Comparison of ENCODE assay signal across 37 cellular contexts in genomic region chr3:130457681-130458080, GRCh38. TPM values are rescaled to one million over a fixed set of nuclear protein-coding genes. Genes with fewer than 3 reads are reported as not detected.
"Had no signal": no experiment of that assay in that cellular context is flagged by ENCODE, and none has a peak within 500 bp of the region (broad histone marks: within the 10 kb centered on the region; RNA-seq: fewer than 3 reads in every experiment).

No MANE protein-coding gene starts in this region.

- H3K9ac ChIP-seq: KMS-11 had no signal

- ATAC-seq: activated CD8-positive, alpha-beta T cell treated with anti-CD3 and anti-CD28 coated beads for 36 hours; activated T-cell treated with anti-CD3 and anti-CD28 coated beads, Interleukin-2, amount 50 U/mL, for 72 hours; activated T-helper 17 cell treated with anti-CD3 and anti-CD28 coated beads, Interleukin-2, amount 50 U/mL, for 72 hours; PC-3; Right ventricle myocardium inferior had no signal

- H3K4me3 Mint-ChIP-seq: activated CD4-positive, alpha-beta T cell treated with anti-CD3 and anti-CD28 coated beads, Interleukin-2, amount 10 ng/mL, durations not matched to agents 24 days and 14 days; activated CD8-positive, alpha-beta T cell treated with anti-CD3 and anti-CD28 coated beads for 36 hours; activated naive CD8-positive, alpha-beta T cell treated with anti-CD3 and anti-CD28 coated beads for 36 hours; activated T-cell treated with anti-CD3 and anti-CD28 coated beads, Interleukin-2, amount 50 U/mL, for 72 hours; activated T-helper 17 cell treated with anti-CD3 and anti-CD28 coated beads, Interleukin-2, amount 50 U/mL, for 72 hours; T-helper 1 cell treated with Interleukin-12 subunit alpha and Interleukin-12 subunit beta and Interleukin-4 antibody, amounts not matched to agents 30 μg/mL and 1 μg/mL, for 36 hours; T-helper 2 cell treated with Interferon-gamma antibody and Interleukin-4, amounts not matched to agents 5 μg/mL and 100 μg/mL, for 36 hours had no signal

- H3K4me3 ChIP-seq: ascending aorta, cardiac muscle cell, Peyer's patch had no signal

- H3K4me2 ChIP-seq: KMS-11 had no signal

- H3K27me3 ChIP-seq: ascending aorta, cardiac muscle cell, Peyer's patch had no signal

- H3K36me3 Mint-ChIP-seq: activated naive CD8-positive, alpha-beta T cell treated with anti-CD3 and anti-CD28 coated beads for 36 hours had no signal

- H3K4me1 Mint-ChIP-seq: activated CD4-positive, alpha-beta T cell treated with anti-CD3 and anti-CD28 coated beads, Interleukin-2, amount 10 ng/mL, durations not matched to agents 24 days and 14 days; activated naive CD8-positive, alpha-beta T cell treated with anti-CD3 and anti-CD28 coated beads for 36 hours; activated T-helper 17 cell treated with anti-CD3 and anti-CD28 coated beads, Interleukin-2, amount 50 U/mL, for 72 hours had no signal

- H3K4me1 ChIP-seq: ascending aorta, Peyer's patch had no signal

- H3K9me3 ChIP-seq: ascending aorta, Peyer's patch had no signal

- H3K9me3 Mint-ChIP-seq: activated CD4-positive, alpha-beta T cell treated with anti-CD3 and anti-CD28 coated beads, Interleukin-2, amount 10 ng/mL, durations not matched to agents 24 days and 14 days; activated CD8-positive, alpha-beta T cell treated with anti-CD3 and anti-CD28 coated beads for 36 hours; activated T-cell treated with anti-CD3 and anti-CD28 coated beads, Interleukin-2, amount 50 U/mL, for 72 hours; activated T-helper 17 cell treated with anti-CD3 and anti-CD28 coated beads, Interleukin-2, amount 50 U/mL, for 72 hours; T-helper 1 cell treated with Interleukin-12 subunit alpha and Interleukin-12 subunit beta and Interleukin-4 antibody, amounts not matched to agents 30 μg/mL and 1 μg/mL, for 36 hours; T-helper 2 cell treated with Interferon-gamma antibody and Interleukin-4, amounts not matched to agents 5 μg/mL and 100 μg/mL, for 36 hours had no signal

- H3K27ac Mint-ChIP-seq: activated CD4-positive, alpha-beta T cell treated with anti-CD3 and anti-CD28 coated beads, Interleukin-2, amount 10 ng/mL, durations not matched to agents 24 days and 14 days; activated CD8-positive, alpha-beta T cell treated with anti-CD3 and anti-CD28 coated beads for 36 hours; activated naive CD8-positive, alpha-beta T cell treated with anti-CD3 and anti-CD28 coated beads for 36 hours; activated T-cell treated with anti-CD3 and anti-CD28 coated beads, Interleukin-2, amount 50 U/mL, for 72 hours; activated T-helper 17 cell treated with anti-CD3 and anti-CD28 coated beads, Interleukin-2, amount 50 U/mL, for 72 hours; T-helper 1 cell treated with Interleukin-12 subunit alpha and Interleukin-12 subunit beta and Interleukin-4 antibody, amounts not matched to agents 30 μg/mL and 1 μg/mL, for 36 hours; T-helper 2 cell treated with Interferon-gamma antibody and Interleukin-4, amounts not matched to agents 5 μg/mL and 100 μg/mL, for 36 hours had no signal

- DNase-seq: activated CD4-positive, alpha-beta T cell treated with anti-CD3 and anti-CD28 coated beads, Interleukin-2, amount 10 ng/mL, durations not matched to agents 24 days and 14 days; activated CD4-positive, alpha-beta T cell treated with anti-CD3 and anti-CD28 coated beads, Interleukin-2, amount 50 U/mL, for 4 hours; activated CD8-positive, alpha-beta T cell treated with anti-CD3 and anti-CD28 coated beads for 36 hours; activated effector memory CD4-positive, alpha-beta T cell treated with anti-CD3 and anti-CD28 coated beads, Interleukin-2, amount 50 U/mL, for 16 hours; activated naive CD4-positive, alpha-beta T cell; activated naive CD4-positive, alpha-beta T cell treated with anti-CD3 and anti-CD28 coated beads, Interleukin-2, amount 50 U/mL, for 16 hours; activated naive CD8-positive, alpha-beta T cell treated with anti-CD3 and anti-CD28 coated beads for 36 hours; activated T-cell treated with anti-CD3 and anti-CD28 coated beads, Interleukin-2, amount 50 U/mL, for 1 hour; activated T-cell treated with anti-CD3 and anti-CD28 coated beads, Interleukin-2, amount 50 U/mL, for 72 hours; amygdala; MM.1S; MV-4-11; NCI-H1092 treated with DMSO at 0.1 percent for 48 hours; NCI-H1417; NCI-H146; NCI-H187; NCI-H2029 treated with DMSO at 0.1 percent for 48 hours; NCI-H2107; NCI-H2171; NCI-H510A; NCI-H526; NCI-H748 treated with DMSO at 0.1 percent for 48 hours; NK-92 treated with Interleukin-12 subunit alpha and Interleukin-12 subunit beta, amount 100 ng/mL, for 24 hours; PC-3; Peyer's patch; SIG-M5 had no signal

- H3K27ac ChIP-seq: ascending aorta, cardiac muscle cell, KMS-11, Peyer's patch, RWPE1 had no signal

- H3K36me3 ChIP-seq: ascending aorta, cardiac muscle cell, Peyer's patch had no signal

RNA-seq across cellular contexts. Expression of gene COL6A6, which starts 59.3 kb away (rescaled TPM):
- total RNA-seq: activated CD4-positive, alpha-beta T cell treated with anti-CD3 and anti-CD28 coated beads, Interleukin-2, amount 10 ng/mL, durations not matched to agents 24 days and 14 days; activated CD8-positive, alpha-beta memory T cell treated with anti-CD3 and anti-CD28 coated beads for 36 hours; activated CD8-positive, alpha-beta T cell treated with anti-CD3 and anti-CD28 coated beads for 36 hours; activated naive CD8-positive, alpha-beta T cell treated with anti-CD3 and anti-CD28 coated beads for 36 hours; activated T-cell treated with anti-CD3 and anti-CD28 coated beads, Interleukin-2, amount 50 U/mL, for 72 hours; activated T-helper 17 cell treated with anti-CD3 and anti-CD28 coated beads, Interleukin-2, amount 50 U/mL, for 72 hours; ascending aorta; LHCN-M2; PC-3; Peyer's patch; SK-MEL-5 had no signal
